8 cellular contexts compared by ENCODE assay signal in genomic region chr9:136439550-136440408, GRCh38. TPM values are rescaled to one million over a fixed set of nuclear protein-coding genes. Genes with fewer than 3 reads are reported as not detected.
DNase-seq lines count a peak whose midpoint lies in the region; ATAC-seq and TF ChIP-seq lines count a peak whose summit lies in the region.

A gene with protein sequence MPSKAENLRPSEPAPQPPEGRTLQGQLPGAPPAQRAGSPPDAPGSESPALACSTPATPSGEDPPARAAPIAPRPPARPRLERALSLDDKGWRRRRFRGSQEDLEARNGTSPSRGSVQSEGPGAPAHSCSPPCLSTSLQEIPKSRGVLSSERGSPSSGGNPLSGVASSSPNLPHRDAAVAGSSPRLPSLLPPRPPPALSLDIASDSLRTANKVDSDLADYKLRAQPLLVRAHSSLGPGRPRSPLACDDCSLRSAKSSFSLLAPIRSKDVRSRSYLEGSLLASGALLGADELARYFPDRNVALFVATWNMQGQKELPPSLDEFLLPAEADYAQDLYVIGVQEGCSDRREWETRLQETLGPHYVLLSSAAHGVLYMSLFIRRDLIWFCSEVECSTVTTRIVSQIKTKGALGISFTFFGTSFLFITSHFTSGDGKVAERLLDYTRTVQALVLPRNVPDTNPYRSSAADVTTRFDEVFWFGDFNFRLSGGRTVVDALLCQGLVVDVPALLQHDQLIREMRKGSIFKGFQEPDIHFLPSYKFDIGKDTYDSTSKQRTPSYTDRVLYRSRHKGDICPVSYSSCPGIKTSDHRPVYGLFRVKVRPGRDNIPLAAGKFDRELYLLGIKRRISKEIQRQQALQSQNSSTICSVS (minus strand): TSS chr9:136439845. CDS start chr9:136439419, 426 bp downstream.

- TF ChIP-seq CTCF in DND-41 (IDR thresholded peaks at IDR 0.05; ENCODE audit: borderline replicate concordance, extremely low read depth, low read length, poor library complexity, severe bottlenecking) (peak; percentile 67), adrenal gland (IDR thresholded peaks at IDR 0.05) (peak in 5 of 6 experiments; percentile 38 to 77 (median 68)), left ventricle myocardium inferior (IDR thresholded peaks at IDR 0.05; ENCODE audit: borderline replicate concordance) (peak; percentile 85), uterus (IDR thresholded peaks at IDR 0.05) (peak; percentile 37 to 84 (median 74))

- in situ Hi-C loops in KBM-7 (cut with MboI; ENCODE audit: low pct_unique_long_range_greater_than_20kb, low sequenced_read_pairs): no loop called here

- H3K9me3 ChIP-seq in DND-41 (ENCODE audit: insufficient read depth, low read length, severe bottlenecking) (no peaks in the 10 kb centered on the region), adrenal gland (replicated peaks in 1 of 3) (no peaks in the 10 kb centered on the region), left ventricle myocardium inferior (replicated peaks) (no peaks in the 10 kb centered on the region), uterus (no peaks in the 10 kb centered on the region)

- peaks cover 23% of the 10 kb centered on the region for H3K36me3 Mint-ChIP-seq in T-cell

- intact Hi-C loops in adrenal gland (cut with DNase I): no loop called here
- intact Hi-C loops in left ventricle myocardium inferior (cut with micrococcal nuclease): no loop called here
- intact Hi-C loops in uterus (cut with DNase I; ENCODE audit: low total_unique reads): no loop called here

- peak within 1 kb of the TSS; percentile 79 to 85 for H3K4me3 ChIP-seq in DND-41 (ENCODE audit: low read depth in 1 of 2, low read length in 2 of 2)
- peak within 1 kb of the TSS; percentile 16 to 97 (median 62) for H3K4me3 ChIP-seq in adrenal gland
- H3K4me3 ChIP-seq in left ventricle myocardium inferior: peak within 1 kb of the TSS; percentile 98
- H3K4me3 ChIP-seq in uterus: peak within 1 kb of the TSS; percentile 53 to 80

- TF ChIP-seq POLR2A in adrenal gland (IDR thresholded peaks at IDR 0.05) (peak in 1 of 2 donors; percentile 24), uterus (IDR thresholded peaks at IDR 0.05) (peak in 1 of 2 donors; percentile 45)

- CTCF ChIA-PET in T-cell (lab: Charles Lee): interaction anchor here (0.6 kb wide), 2 partner anchors 585 to 595 kb away, joined by 3 read pairs; no protein-coding TSS in a partner anchor

- H3K36me3 ChIP-seq in DND-41 (ENCODE audit: insufficient read depth, low read length) (peaks cover 55% of the 10 kb centered on the region), adrenal gland (replicated peaks in 1 of 2) (peaks cover 0 to 40% of the 10 kb centered on the region in 2 donors), left ventricle myocardium inferior (peaks cover 50% of the 10 kb centered on the region), uterus (no peaks in the 10 kb centered on the region)

- DNase-seq in DND-41: peak; percentile 75
- peak; percentile 49 for DNase-seq in KBM-7
- peak; percentile 19 to 87 (median 72) for DNase-seq in T-cell
- peak; percentile 58 to 80 (median 73) for DNase-seq in adrenal gland
- peak; percentile 80 for DNase-seq in left ventricle myocardium inferior
- DNase-seq in putamen (ENCODE audit: low spot score): peak; percentile 49
- DNase-seq in uterus: peak; percentile 48 to 76

- H3K27me3 Mint-ChIP-seq in T-cell: no peaks in the 10 kb centered on the region

- ATAC-seq in DND-41 (ENCODE audit: insufficient read depth, low read depth) (peak; percentile 84), GM21447 (IDR thresholded peaks at IDR 0.05; ENCODE audit: unreplicated experiment) (peak; percentile 57), T-cell (replicated peaks in 1 of 4) (peak; percentile 78 to 89 (median 86))

- H3K4me3 Mint-ChIP-seq in T-cell: peak within 1 kb of the TSS; percentile 77 to 84 (median 81)

- H3K4me1 ChIP-seq in DND-41 (ENCODE audit: insufficient read depth, low read length) (peaks cover 36% of the 10 kb centered on the region), adrenal gland (replicated peaks in 1 of 2) (peaks cover 26 to 43% of the 10 kb centered on the region in 2 donors), left ventricle myocardium inferior (peaks cover 50% of the 10 kb centered on the region), uterus (peaks cover 0 to 12% of the 10 kb centered on the region in 2 donors)

- H3K27ac ChIP-seq in DND-41 (ENCODE audit: low read length): peak within 1 kb of the TSS; percentile 72
- H3K27ac ChIP-seq in adrenal gland: peak within 1 kb of the TSS in 4 of 5 donors; percentile 6 to 80 (median 50)
- H3K27ac ChIP-seq in left ventricle myocardium inferior (replicated peaks): peak within 1 kb of the TSS; percentile 91
- peak within 1 kb of the TSS; percentile 65 to 78 for H3K27ac ChIP-seq in uterus

- peak within 1 kb of the TSS; percentile 86 for H3K4me2 ChIP-seq in DND-41 (ENCODE audit: insufficient read depth, low read length)

- peak within 1 kb of the TSS; percentile 90 for H3K9ac ChIP-seq in DND-41 (ENCODE audit: low read depth, low read length)

- no peaks in the 10 kb centered on the region for H3K27me3 ChIP-seq in DND-41 (ENCODE audit: insufficient read depth, low read length, poor library complexity)
- no peaks in the 10 kb centered on the region for H3K27me3 ChIP-seq in adrenal gland
- H3K27me3 ChIP-seq in left ventricle myocardium inferior (ENCODE audit: low read depth): no peaks in the 10 kb centered on the region
- no peaks in the 10 kb centered on the region for H3K27me3 ChIP-seq in uterus

- H4K20me1 ChIP-seq in DND-41 (ENCODE audit: insufficient read depth, low read length): peaks cover 53% of the 10 kb centered on the region

- POLR2A ChIA-PET in T-cell (lab: Charles Lee): no interaction called here

- no peaks in the 10 kb centered on the region for H3K9me3 Mint-ChIP-seq in T-cell

- H3K79me2 ChIP-seq in DND-41 (ENCODE audit: insufficient read depth, low read length): peaks cover 48% of the 10 kb centered on the region

- H2AFZ ChIP-seq in DND-41 (ENCODE audit: low read depth, low read length): peak within 1 kb of the TSS; percentile 86

- no peak within 1 kb of the TSS for H3K27ac Mint-ChIP-seq in T-cell

- WGBS in adrenal gland, 4 donors: 5 to 18% (median 11%) methylated on average over 13 to 79 of the region's 79 CpGs

- H3K4me1 Mint-ChIP-seq in T-cell: peaks cover 20 to 29% (median 28%) of the 10 kb centered on the region in 3 donors

RNA-seq across cellular contexts. Expression of the gene that starts here (rescaled TPM):
- 10 to 100 TPM; 16.5 to 35.5 (median 31.8) TPM for total RNA-seq in T-cell
- total RNA-seq in adrenal gland: 10 to 100 TPM in 5 of 8 donors, 1 to 10 TPM in 3; 7.5 to 17.5 (median 10.5) TPM
- polyA plus RNA-seq in adrenal gland: 10 to 100 TPM in 2 of 3 donors, 1 to 10 TPM in 1; 2.3 to 27.1 (median 16.6) TPM
- 10.6 TPM for total RNA-seq in left ventricle myocardium inferior
- 10 to 100 TPM in 2 of 4 donors, 1 to 10 TPM in 2; 6.7 to 19.7 (median 11.2) TPM for total RNA-seq in uterus

Comparison
In these comparisons a context has a peak if more than half of its experiments do, and no peak if none do; other contexts are left out.
1. Peak in every context shown above with its lines: DNase-seq, ATAC-seq, H3K4me3 ChIP-seq and H3K27ac ChIP-seq.